Comparison of ENCODE assay signal across 16 cellular contexts in genomic region chr20:10806539-10806938, GRCh38.
A peak's percentile ranks its signal among the peaks of the same experiment; 100 is the strongest.
DNase-seq lines count a peak whose midpoint lies in the region; ATAC-seq and TF ChIP-seq lines count a peak whose summit lies in the region.
"Had no signal": no experiment of that assay in that cellular context is flagged by ENCODE, and none has a peak within 500 bp of the region (broad histone marks: within the 10 kb centered on the region; RNA-seq: fewer than 3 reads in every experiment).

No MANE protein-coding gene starts in this region.

- no peak overlapping the region for H3K4me3 Mint-ChIP-seq in chondrocyte (ENCODE audit: unreplicated experiment)

- TF ChIP-seq POLR2A in gastrocnemius medialis (IDR thresholded peaks at IDR 0.05) (no peak), vagina (IDR thresholded peaks at IDR 0.05) (no peak)

- in situ Hi-C loops in gastrocnemius medialis (cut with MboI; ENCODE audit: low sequenced_read_pairs in 4 of 4): no loop called here

- peak overlapping the region; percentile 22 for H3K4me2 ChIP-seq in BLaER1

- H3K36me3 Mint-ChIP-seq in chondrocyte (ENCODE audit: low read depth): peaks cover 1% of the 10 kb centered on the region

- H3K9me3 Mint-ChIP-seq in chondrocyte (ENCODE audit: low read depth): no peaks in the 10 kb centered on the region

- H3K36me3 ChIP-seq in BLaER1: no peaks in the 10 kb centered on the region
- H3K36me3 ChIP-seq in heart right ventricle: no peaks in the 10 kb centered on the region
- H3K36me3 ChIP-seq in gastrocnemius medialis: no peaks in the 10 kb centered on the region
- no peaks in the 10 kb centered on the region for H3K36me3 ChIP-seq in vagina

- intact Hi-C loops in heart right ventricle (cut with DNase I) (loop anchor here in 3 of 10 donors (2.0 to 10.0 kb wide), 3 partner anchors 50 to 132 kb away; partner anchors contain the start of gene JAG1 (in 1 of the 3)), gastrocnemius medialis (cut with DNase I; ENCODE audit: low total_unique reads) (no loop called here), vagina (cut with DNase I) (no loop called here)

- peak overlapping the region; percentile 10 for H3K27ac Mint-ChIP-seq in chondrocyte (ENCODE audit: unreplicated experiment)

- H3K27me3 ChIP-seq in BLaER1 (no peaks in the 10 kb centered on the region), heart right ventricle (no peaks in the 10 kb centered on the region), gastrocnemius medialis (no peaks in the 10 kb centered on the region), vagina (no peaks in the 10 kb centered on the region)

- H3K4me1 Mint-ChIP-seq in chondrocyte (ENCODE audit: low read depth): peaks cover 20% of the 10 kb centered on the region

- no peak for TF ChIP-seq CTCF in chondrocyte (IDR thresholded peaks at IDR 0.05)
- TF ChIP-seq CTCF in heart right ventricle (IDR thresholded peaks at IDR 0.05): no peak
- TF ChIP-seq CTCF in gastrocnemius medialis (IDR thresholded peaks at IDR 0.05 in 4 of 5, conservative IDR thresholded peaks at IDR 0.05 in 1 of 5): no peak
- no peak for TF ChIP-seq CTCF in vagina (IDR thresholded peaks at IDR 0.05)

- no peaks in the 10 kb centered on the region for H3K27me3 Mint-ChIP-seq in chondrocyte (ENCODE audit: low read depth)

- DNase-seq in chondrocyte (ENCODE audit: low spot score) (no peak), heart right ventricle (peak in 1 of 2 donors; percentile 31), gastrocnemius medialis (peak; percentile 10 to 60), vagina (ENCODE audit: extremely low spot score in 2 of 2) (no peak), NCI-H1930 (lab: John Stamatoyannopoulos, UW) (no peak), NAMALWA (ENCODE audit: low spot score) (no peak)
- DNase-seq: DMS 273 treated with DMSO at 0.1 percent for 48 hours; KG1; NCI-H1417 treated with DMSO at 0.1 percent for 48 hours; NCI-H2081 treated with DMSO at 0.1 percent for 48 hours; NCI-H345; NCI-H69; NK-92 treated with Interleukin-12 subunit alpha and Interleukin-12 subunit beta, amount 100 ng/mL, for 24 hours; OCI-M1 had no signal

- H3K9ac ChIP-seq in BLaER1: no peak overlapping the region

- H3K27ac ChIP-seq in BLaER1: no peak overlapping the region
- H3K27ac ChIP-seq in heart right ventricle: peak overlapping the region in 8 of 10 donors; percentile 20 to 81 (median 58)
- H3K27ac ChIP-seq in gastrocnemius medialis: peak overlapping the region in 1 of 4 donors; percentile 43
- no peak overlapping the region for H3K27ac ChIP-seq in vagina
- H3K27ac ChIP-seq: RWPE1 had no signal

- 22 to 44% methylated on average over 3 of the region's 3 CpGs for WGBS in heart right ventricle, 2 donors

- no peaks in the 10 kb centered on the region for H4K20me1 ChIP-seq in BLaER1

- H3K4me1 ChIP-seq in BLaER1 (peaks cover 20% of the 10 kb centered on the region), heart right ventricle (peaks cover 0 to 27% (median 18%) of the 10 kb centered on the region in 9 donors), gastrocnemius medialis (peaks cover 0 to 12% of the 10 kb centered on the region in 2 donors), vagina (no peaks in the 10 kb centered on the region)

- H3K4me3 ChIP-seq in BLaER1 (no peak overlapping the region), heart right ventricle (no peak overlapping the region), gastrocnemius medialis (no peak overlapping the region), vagina (no peak overlapping the region)

- H3K9me3 ChIP-seq in BLaER1: no peaks in the 10 kb centered on the region
- no peaks in the 10 kb centered on the region for H3K9me3 ChIP-seq in heart right ventricle
- H3K9me3 ChIP-seq in gastrocnemius medialis: no peaks in the 10 kb centered on the region
- no peaks in the 10 kb centered on the region for H3K9me3 ChIP-seq in vagina

- ATAC-seq in heart right ventricle (peak in 7 of 8 donors; percentile 56 to 85 (median 69)), gastrocnemius medialis (peak; percentile 82 to 83)

Comparison
In these comparisons a context has a peak if more than half of its experiments do, and no peak if none do; other contexts are left out.
1. H3K27ac ChIP-seq: peak in heart right ventricle (8 of 10); none in BLaER1 (single experiment) and vagina (single experiment).
2. DNase-seq: peak in gastrocnemius medialis (2 of 2); none in chondrocyte (single experiment), vagina (0 of 2), NCI-H1930 (0 of 2) and NAMALWA (single experiment).